Comparison of ENCODE assay signal across 29 cellular contexts in the genomic region with DNA sequence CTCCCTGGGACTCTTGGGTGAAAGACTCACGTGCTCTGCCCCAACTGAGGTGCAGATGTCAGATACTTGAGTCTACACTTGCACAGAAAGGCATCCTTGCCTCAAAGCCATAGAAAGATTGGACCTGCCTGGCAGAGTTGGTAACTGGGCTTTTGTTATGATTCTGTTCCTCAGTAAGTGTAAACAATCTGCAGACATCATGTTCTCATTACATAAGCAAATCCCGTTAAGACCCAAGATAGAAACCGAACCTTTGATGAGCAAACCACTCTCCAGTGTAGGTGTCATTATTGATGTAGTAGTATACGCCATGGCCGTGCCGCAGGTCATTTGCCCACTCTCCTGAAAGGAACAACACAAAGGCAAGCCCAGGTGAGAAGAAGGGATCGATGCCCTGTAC. TPM values are rescaled to one million over a fixed set of nuclear protein-coding genes. Genes with fewer than 3 reads are reported as not detected.
"Had no signal": no experiment of that assay in that cellular context is flagged by ENCODE, and none has a peak within 500 bp of the region (broad histone marks: within the 10 kb centered on the region; RNA-seq: fewer than 3 reads in every experiment).

No MANE protein-coding gene starts in this region.

- H3K27me3 Mint-ChIP-seq: activated naive CD8-positive, alpha-beta T cell had no signal

- H3K36me3 Mint-ChIP-seq: activated naive CD8-positive, alpha-beta T cell; brain had no signal

- H3K27ac ChIP-seq: SJSA1 had no signal

- H3K4me1 ChIP-seq: SJSA1 had no signal

- H3K4me1 Mint-ChIP-seq: activated naive CD8-positive, alpha-beta T cell treated with anti-CD3 and anti-CD28 coated beads, Interleukin-2, amount 50 U/mL, for 24 hours had no signal

- H3K9me3 Mint-ChIP-seq: activated naive CD4-positive, alpha-beta T cell treated with anti-CD3 and anti-CD28 coated beads for 36 hours; activated naive CD8-positive, alpha-beta T cell treated with anti-CD3 and anti-CD28 coated beads, Interleukin-2, amount 50 U/mL, for 24 hours; activated T-cell treated with anti-CD3 and anti-CD28 coated beads, Interleukin-2, amount 50 U/mL, for 24 hours had no signal

- H3K27ac Mint-ChIP-seq: activated CD4-positive, alpha-beta T cell treated with anti-CD3 and anti-CD28 coated beads, Interleukin-2, amount 10 ng/mL, durations not matched to agents 24 days and 14 days; activated CD8-positive, alpha-beta T cell treated with anti-CD3 and anti-CD28 coated beads, Interleukin-2, amount 10 ng/mL, durations not matched to agents 7 days and 5 days; activated naive CD8-positive, alpha-beta T cell; activated naive CD8-positive, alpha-beta T cell treated with anti-CD3 and anti-CD28 coated beads, Interleukin-2, amount 50 U/mL, for 24 hours; activated T-cell treated with anti-CD3 and anti-CD28 coated beads, Interleukin-2, amount 50 U/mL, for 24 hours; activated T-helper 2 cell treated with anti-CD3 and anti-CD28 coated beads, Interferon-gamma antibody, Interleukin-2, Interleukin-4, amounts not matched to agents 10 μg/mL and 5 μg/mL and 100 μg/mL, durations not matched to agents 14 hours and 24 hours and 36 hours; brain had no signal

- H3K4me3 ChIP-seq: SJSA1 had no signal

- DNase-seq: activated CD4-positive, alpha-beta T cell treated with anti-CD3 and anti-CD28 coated beads, Interleukin-2, amount 10 ng/mL, durations not matched to agents 24 days and 14 days; activated CD4-positive, alpha-beta T cell treated with anti-CD3 and anti-CD28 coated beads, Interleukin-2, amount 50 U/mL, for 4 hours; activated CD8-positive, alpha-beta T cell treated with anti-CD3 and anti-CD28 coated beads, Interleukin-2, amount 10 ng/mL, durations not matched to agents 7 days and 5 days; activated gamma-delta T cell; activated naive CD4-positive, alpha-beta T cell treated with anti-CD3 and anti-CD28 coated beads for 36 hours; activated naive CD8-positive, alpha-beta T cell treated with anti-CD3 and anti-CD28 coated beads, Interleukin-2, amount 50 U/mL, for 24 hours; activated T-cell treated with anti-CD3 and anti-CD28 coated beads, Interleukin-2, amount 50 U/mL, for 24 hours; anterior cingulate cortex; caudate nucleus; cerebellar nuclear complex; Kasumi-1; MV-4-11; NCI-H1092 treated with DMSO at 0.1 percent for 48 hours; NCI-H1417; NCI-H187 treated with DMSO at 0.1 percent for 48 hours; NCI-H2081; NCI-H2171 treated with DMSO at 0.1 percent for 48 hours; NCI-H2227 treated with DMSO at 0.1 percent for 48 hours; NCI-H446; NCI-H510A treated with DMSO at 0.1 percent for 48 hours; SHP77 treated with DMSO at 0.1 percent for 48 hours; SW 1271; T-helper 1 cell; T-helper 2 cell; T-helper 9 cell had no signal

- H3K36me3 ChIP-seq: SJSA1 had no signal

- H3K4me3 Mint-ChIP-seq: activated CD4-positive, alpha-beta T cell treated with anti-CD3 and anti-CD28 coated beads, Interleukin-2, amount 10 ng/mL, durations not matched to agents 24 days and 14 days; activated CD8-positive, alpha-beta T cell treated with anti-CD3 and anti-CD28 coated beads, Interleukin-2, amount 10 ng/mL, durations not matched to agents 7 days and 5 days; activated naive CD4-positive, alpha-beta T cell treated with anti-CD3 and anti-CD28 coated beads for 36 hours; activated naive CD8-positive, alpha-beta T cell; activated naive CD8-positive, alpha-beta T cell treated with anti-CD3 and anti-CD28 coated beads, Interleukin-2, amount 50 U/mL, for 24 hours; activated T-cell treated with anti-CD3 and anti-CD28 coated beads, Interleukin-2, amount 50 U/mL, for 24 hours; brain had no signal

RNA-seq across cellular contexts. Expression of gene RSPH1, which starts 9.9 kb away (rescaled TPM):
- total RNA-seq: activated CD4-positive, alpha-beta T cell treated with anti-CD3 and anti-CD28 coated beads, Interleukin-2, amount 10 ng/mL, durations not matched to agents 24 days and 14 days; activated CD8-positive, alpha-beta T cell treated with anti-CD3 and anti-CD28 coated beads, Interleukin-2, amount 10 ng/mL, durations not matched to agents 7 days and 5 days; activated T-helper 2 cell treated with anti-CD3 and anti-CD28 coated beads, Interferon-gamma antibody, Interleukin-2, Interleukin-4, amounts not matched to agents 10 μg/mL and 5 μg/mL and 100 μg/mL, durations not matched to agents 14 hours and 24 hours and 36 hours; SJSA1 had no signal
